Comparison of ENCODE assay signal across 14 cellular contexts in the genomic region with DNA sequence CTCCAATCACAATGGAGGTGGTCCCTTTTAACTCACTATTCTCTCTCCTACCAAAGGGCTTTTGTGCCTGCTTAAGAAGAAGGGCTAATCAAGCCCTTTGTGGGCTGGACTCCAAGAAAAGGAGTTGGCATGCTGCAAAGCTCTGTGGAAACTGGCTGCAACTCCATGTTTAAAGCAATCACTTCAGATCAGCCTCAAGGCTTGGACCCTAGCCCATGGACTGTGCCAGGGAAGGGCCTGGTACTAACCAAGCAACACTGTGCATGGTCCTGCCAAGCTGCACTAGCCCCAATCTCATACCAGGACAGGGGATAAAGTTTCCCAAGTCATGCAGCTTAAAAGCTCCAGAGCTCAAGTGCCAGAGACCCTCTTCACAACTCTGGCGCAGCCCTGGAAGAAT.
DNase-seq lines count a peak whose midpoint lies in the region; ATAC-seq and TF ChIP-seq lines count a peak whose summit lies in the region.
"Had no signal": no experiment of that assay in that cellular context is flagged by ENCODE, and none has a peak within 500 bp of the region (broad histone marks: within the 10 kb centered on the region; RNA-seq: fewer than 3 reads in every experiment).

No MANE protein-coding gene starts in this region.

- peaks cover 4% of the 10 kb centered on the region for H3K36me3 Mint-ChIP-seq in memory B cell
- H3K36me3 Mint-ChIP-seq: naive B cell had no signal

- H3K9me3 ChIP-seq in tibial artery = no peaks in the 10 kb centered on the region
- H3K9me3 ChIP-seq: thoracic aorta had no signal

- H3K27ac Mint-ChIP-seq in memory B cell = peak overlapping the region; percentile 46
- H3K27ac Mint-ChIP-seq: activated T-helper 2 cell treated with anti-CD3 and anti-CD28 coated beads, Interferon-gamma antibody, Interleukin-2, Interleukin-4, amounts not matched to agents 10 μg/mL and 5 μg/mL and 100 μg/mL, durations not matched to agents 14 hours and 24 hours and 36 hours; dendritic cell treated with granulocyte-macrophage colony-stimulating factor and Interleukin-4, amounts not matched to agents 40 ng/mL and 50 ng/mL, for 4 days had no signal

- TF ChIP-seq CTCF in tibial artery (IDR thresholded peaks at IDR 0.05) = no peak

- H3K27me3 Mint-ChIP-seq in memory B cell = no peaks in the 10 kb centered on the region
- H3K27me3 Mint-ChIP-seq: dendritic cell treated with granulocyte-macrophage colony-stimulating factor and Interleukin-4, amounts not matched to agents 40 ng/mL and 50 ng/mL, for 4 days; naive B cell had no signal

- H3K27me3 ChIP-seq in tibial artery = no peaks in the 10 kb centered on the region

- peaks cover 0 to 9% (median 7%) of the 10 kb centered on the region in 4 donors for H3K4me1 ChIP-seq in tibial artery

- peak overlapping the region; percentile 87 for H3K27ac ChIP-seq in cingulate gyrus (ENCODE audit: low read depth, low read length)
- H3K27ac ChIP-seq in tibial artery = no peak overlapping the region
- H3K27ac ChIP-seq: thoracic aorta had no signal

- no peak overlapping the region for H3K4me3 Mint-ChIP-seq in memory B cell
- H3K4me3 Mint-ChIP-seq: dendritic cell treated with granulocyte-macrophage colony-stimulating factor and Interleukin-4, amounts not matched to agents 40 ng/mL and 50 ng/mL, for 4 days; naive B cell had no signal

- intact Hi-C loops in tibial artery (cut with DNase I; ENCODE audit: low total_unique reads) = no loop called here

- no peak for DNase-seq in activated CD4-positive, CD25-positive, alpha-beta regulatory T cell (lab: John Stamatoyannopoulos, UW)
- DNase-seq in memory B cell (ENCODE audit: low spot score in 2 of 2) (no peak), tibial artery (peak; percentile 47 to 69), mucosa of gallbladder (ENCODE audit: low spot score) (no peak), NCI-H510A (lab: John Stamatoyannopoulos, UW) (no peak), amniotic stem cell (lab: John Stamatoyannopoulos, UW) (no peak)
- DNase-seq: naive B cell; NCI-H2107; stimulated activated CD4-positive, alpha-beta T cell treated with anti-CD3 and anti-CD28 coated beads, Interleukin-2, amount 100 ng/mL, for 24 hours had no signal

- H3K9me3 Mint-ChIP-seq in memory B cell = no peaks in the 10 kb centered on the region
- H3K9me3 Mint-ChIP-seq: activated T-helper 2 cell treated with anti-CD3 and anti-CD28 coated beads, Interferon-gamma antibody, Interleukin-2, Interleukin-4, amounts not matched to agents 10 μg/mL and 5 μg/mL and 100 μg/mL, durations not matched to agents 14 hours and 24 hours and 36 hours; dendritic cell treated with granulocyte-macrophage colony-stimulating factor and Interleukin-4, amounts not matched to agents 40 ng/mL and 50 ng/mL, for 4 days; naive B cell had no signal

- peak; percentile 10 to 25 for ATAC-seq in activated CD4-positive, CD25-positive, alpha-beta regulatory T cell treated with anti-CD3 and anti-CD28 coated beads, Interleukin-2, amount 50 U/mL, for 24 hours
- no peak for ATAC-seq in memory B cell (ENCODE audit: low read depth)

- H3K4me1 Mint-ChIP-seq in memory B cell = peaks cover 3% of the 10 kb centered on the region

- no peak overlapping the region for H3K4me3 ChIP-seq in tibial artery
- H3K4me3 ChIP-seq: thoracic aorta had no signal

- H3K36me3 ChIP-seq in tibial artery = no peaks in the 10 kb centered on the region

Comparison
In these comparisons a context has a peak if more than half of its experiments do, and no peak if none do; other contexts are left out.
1. DNase-seq: peak in tibial artery (2 of 2); none in activated CD4-positive, CD25-positive, alpha-beta regulatory T cell (0 of 4), memory B cell (0 of 2), mucosa of gallbladder (single experiment), NCI-H510A (single experiment) and amniotic stem cell (single experiment).